Comparison of ENCODE assay signal across 16 cellular contexts in the genomic region with DNA sequence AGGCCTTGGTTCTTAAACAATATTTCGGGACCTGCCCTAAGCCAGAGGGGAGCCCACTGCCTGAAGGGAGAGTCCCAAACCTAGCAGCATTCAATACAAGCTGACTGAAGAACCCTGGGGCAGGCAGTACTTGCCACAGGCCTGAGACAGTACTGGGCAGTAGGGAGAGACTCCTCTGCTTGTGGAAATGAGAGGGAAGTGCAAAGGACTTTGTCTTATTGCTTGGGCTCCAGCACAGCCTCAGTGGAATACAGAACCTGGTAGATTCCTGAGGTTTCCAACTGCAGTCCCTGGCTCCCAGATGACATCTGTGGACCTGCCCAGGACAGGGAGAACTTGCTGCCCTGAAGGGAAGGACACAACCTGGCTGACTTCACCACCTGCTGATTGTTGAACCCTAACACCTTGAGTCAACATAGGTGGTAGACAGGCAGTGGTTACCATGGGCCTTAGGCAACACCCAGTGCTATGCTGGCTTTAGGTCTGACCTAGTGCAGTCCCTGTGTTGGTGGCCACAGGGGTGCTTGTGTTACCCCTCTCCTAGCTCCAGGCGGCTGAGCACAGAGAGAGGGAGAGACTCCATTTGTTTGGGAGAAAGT. TPM values are rescaled to one million over a fixed set of nuclear protein-coding genes. Genes with fewer than 3 reads are reported as not detected.
A peak's percentile ranks its signal among the peaks of the same experiment; 100 is the strongest.
DNase-seq lines count a peak whose midpoint lies in the region; ATAC-seq, FAIRE-seq and TF ChIP-seq lines count a peak whose summit lies in the region.
"Had no signal": no experiment of that assay in that cellular context is flagged by ENCODE, and none has a peak within 500 bp of the region (broad histone marks: within the 10 kb centered on the region; RNA-seq: fewer than 3 reads in every experiment).

No MANE protein-coding gene starts in this region.

- no peaks in the 10 kb centered on the region for H3K27me3 Mint-ChIP-seq in chondrocyte (ENCODE audit: low read depth)

- no peak for DNase-seq in A549 (ENCODE audit: low read depth in 1 of 2, low spot score in 1 of 2)
- DNase-seq in chondrocyte (ENCODE audit: low spot score): no peak
- DNase-seq in HuH-7 (ENCODE audit: low spot score): no peak
- no peak for DNase-seq in activated effector memory CD4-positive, alpha-beta T cell treated with Interleukin-2 at 50 U/mL for 16 hours
- no peak for DNase-seq in aorta
- no peak for DNase-seq in Right ventricle myocardium superior
- DNase-seq: activated gamma-delta T cell treated with Interleukin-2 at 50 U/mL for 16 hours; CD4-positive, alpha-beta T cell; NCI-H345; spleen; stimulated activated naive B cell treated with anti-CD40 and anti-IgM and Interleukin-4, amounts not matched to agents 10 μg/mL and 1 μg/mL and 100 μg/mL, for 72 hours had no signal

- no peaks in the 10 kb centered on the region for H3K27me3 ChIP-seq in HUES6 (ENCODE audit: control insufficient read depth, insufficient read depth, low read length)
- no peaks in the 10 kb centered on the region for H3K27me3 ChIP-seq in aorta (ENCODE audit: control insufficient read depth in 1 of 2, insufficient read depth in 2 of 2, low read length in 1 of 2)
- H3K27me3 ChIP-seq: esophagus muscularis mucosa, pancreas, spleen had no signal

- no peak for FAIRE-seq in A549 (lab: Jason Lieb, UNC)
- FAIRE-seq: pancreas had no signal

- peak overlapping the region; percentile 17 for H3K27ac Mint-ChIP-seq in chondrocyte (ENCODE audit: unreplicated experiment)
- H3K27ac Mint-ChIP-seq: CD4-positive, alpha-beta T cell; stimulated activated naive B cell treated with anti-CD40 and anti-IgM and Interleukin-4, amounts not matched to agents 10 μg/mL and 1 μg/mL and 100 μg/mL, for 72 hours had no signal

- H3K4me3 Mint-ChIP-seq in chondrocyte (ENCODE audit: unreplicated experiment): no peak overlapping the region
- H3K4me3 Mint-ChIP-seq: CD4-positive, alpha-beta T cell; stimulated activated naive B cell treated with anti-CD40 and anti-IgM and Interleukin-4, amounts not matched to agents 10 μg/mL and 1 μg/mL and 100 μg/mL, for 72 hours had no signal

- no peak for TF ChIP-seq POLR2A in A549 (IDR thresholded peaks at IDR 0.05; ENCODE audit: low read length)

- H3K4me1 ChIP-seq in A549 (peaks cover 14% of the 10 kb centered on the region), HUES6 (ENCODE audit: control insufficient read depth, insufficient read depth, low read length) (peaks cover 21% of the 10 kb centered on the region), mesodermal cell (ENCODE audit: control insufficient read depth, insufficient read depth, low read length, poor library complexity, severe bottlenecking) (peaks cover 14% of the 10 kb centered on the region), aorta (ENCODE audit: control insufficient read depth in 1 of 2, insufficient read depth in 2 of 2, low read length in 2 of 2) (no peaks in the 10 kb centered on the region)
- H3K4me1 ChIP-seq: pancreas had no signal

- peaks cover 9% of the 10 kb centered on the region; the same call in 1 of the 3 replicates for H3K9me3 ChIP-seq in A549
- no peaks in the 10 kb centered on the region for H3K9me3 ChIP-seq in HUES6 (ENCODE audit: control insufficient read depth, insufficient read depth, low read depth, low read length)
- H3K9me3 ChIP-seq in mesodermal cell (ENCODE audit: control insufficient read depth, low read length): no peaks in the 10 kb centered on the region
- peaks cover 1% of the 10 kb centered on the region for H3K9me3 ChIP-seq in aorta (ENCODE audit: control insufficient read depth, low read length)
- H3K9me3 ChIP-seq: esophagus muscularis mucosa, pancreas had no signal

- TF ChIP-seq CTCF in A549 (IDR thresholded peaks at IDR 0.05): no peak
- no peak for TF ChIP-seq CTCF in chondrocyte (IDR thresholded peaks at IDR 0.05)

- 100% methylated on average over 1 of the region's 2 CpGs for WGBS in A549 (ENCODE audit: missing lambda C conversion rate)
- WGBS in mesodermal cell (ENCODE audit: insufficient coverage in 2 of 2), 2 experiments: 58% methylated on average over 2 of the region's 2 CpGs; no CpG with 5 or more reads in 1 of the 2 experiments
- 69 to 74% methylated on average over 2 of the region's 2 CpGs for WGBS in aorta, 2 donors

- ATAC-seq in A549: peak; percentile 54 to 79
- ATAC-seq in aorta (ENCODE audit: low FRiP score): no peak
- ATAC-seq in Right ventricle myocardium superior (ENCODE audit: poor library complexity): no peak

- intact Hi-C loops in aorta (cut with DNase I): no loop called here
- intact Hi-C loops in Right ventricle myocardium superior (cut with DNase I): no loop called here

- H3K9me3 Mint-ChIP-seq in chondrocyte (ENCODE audit: low read depth): peaks cover 17% of the 10 kb centered on the region

- TF ChIP-seq RAD21 in A549 (conservative IDR thresholded peaks at IDR 0.05 in 1 of 2, IDR thresholded peaks at IDR 0.05 in 1 of 2): no peak

- H3K27ac ChIP-seq in A549 (peak overlapping the region; percentile 89 to 92), HUES6 (ENCODE audit: low read depth, low read length) (peak overlapping the region; percentile 81), mesodermal cell (ENCODE audit: low read depth, low read length, severe bottlenecking) (peak overlapping the region; percentile 30), aorta (ENCODE audit: low read depth in 1 of 2, low read length in 2 of 2) (no peak overlapping the region)
- H3K27ac ChIP-seq: esophagus muscularis mucosa, pancreas, spleen had no signal

- peak overlapping the region; percentile 34 for H3K4me2 ChIP-seq in A549

- TF ChIP-seq EP300 in A549 (IDR thresholded peaks at IDR 0.05): no peak

- CTCF ChIA-PET in A549 (lab: Yijun Ruan, JAX): interaction anchor here (1.2 to 1.3 kb wide), 2 partner anchors 10 to 33 kb away, joined by 3 read pairs; no protein-coding TSS in a partner anchor

- H3K4me1 Mint-ChIP-seq in chondrocyte (ENCODE audit: low read depth): peaks cover 8% of the 10 kb centered on the region

- peaks cover 2% of the 10 kb centered on the region for H3K36me3 Mint-ChIP-seq in chondrocyte (ENCODE audit: low read depth)

- no peak overlapping the region for H3K4me3 ChIP-seq in A549
- peak overlapping the region; percentile 3; the same call in 1 of the 2 replicates for H3K4me3 ChIP-seq in HUES6 (ENCODE audit: low read depth, low read length)
- no peak overlapping the region for H3K4me3 ChIP-seq in mesodermal cell (ENCODE audit: extremely low read depth, insufficient read depth, low read length, poor library complexity, severe bottlenecking)
- H3K4me3 ChIP-seq in aorta (ENCODE audit: low read length in 2 of 2): no peak overlapping the region
- H3K4me3 ChIP-seq: esophagus muscularis mucosa, pancreas, spleen had no signal

- H3K9ac ChIP-seq in HUES6 (ENCODE audit: low read length): peak overlapping the region; percentile 32

- H3K36me3 ChIP-seq in HUES6 (ENCODE audit: control insufficient read depth, insufficient read depth, low read length): no peaks in the 10 kb centered on the region
- no peaks in the 10 kb centered on the region for H3K36me3 ChIP-seq in mesodermal cell (ENCODE audit: control insufficient read depth, insufficient read depth, low read length)
- H3K36me3 ChIP-seq in aorta (ENCODE audit: control insufficient read depth in 1 of 2, insufficient read depth in 2 of 2, low read length in 1 of 2): no peaks in the 10 kb centered on the region
- H3K36me3 ChIP-seq: esophagus muscularis mucosa, pancreas, spleen had no signal

- POLR2A ChIA-PET in A549 (lab: Yijun Ruan, JAX): no interaction called here

TF ChIP-seq in A549, 52 proteins besides CTCF, POLR2A, EP300 and RAD21 (continues in another document):
- TF ChIP-seq CBX8 (IDR thresholded peaks at IDR 0.05): no peak
- TF ChIP-seq RNF2 (IDR thresholded peaks at IDR 0.05; ENCODE audit: borderline replicate concordance, low read depth): no peak
- no peak for TF ChIP-seq TP53 (CRISPR knock-in tag; IDR thresholded peaks at IDR 0.05)
- no peak for TF ChIP-seq USF2 (IDR thresholded peaks at IDR 0.05)
- no peak for TF ChIP-seq TFCP2L1 (CRISPR knock-in tag; IDR thresholded peaks at IDR 0.05)
- no peak for TF ChIP-seq HDAC2 (IDR thresholded peaks at IDR 0.05)
- no peak for TF ChIP-seq SMC3 (IDR thresholded peaks at IDR 0.05)
- TF ChIP-seq HOXA7 (CRISPR knock-in tag; IDR thresholded peaks at IDR 0.05): no peak
- TF ChIP-seq RARB (CRISPR knock-in tag; IDR thresholded peaks at IDR 0.05): no peak
- TF ChIP-seq MAZ (IDR thresholded peaks at IDR 0.05; ENCODE audit: borderline replicate concordance, low read depth, low read length): no peak
- no peak for TF ChIP-seq JUNB (IDR thresholded peaks at IDR 0.05)
- no peak for TF ChIP-seq RFX5 (IDR thresholded peaks at IDR 0.05)
- TF ChIP-seq HOXB5 (CRISPR knock-in tag; IDR thresholded peaks at IDR 0.05): no peak
- TF ChIP-seq KDM1A (IDR thresholded peaks at IDR 0.05; ENCODE audit: low read depth): no peak

RNA-seq across cellular contexts. Expression of gene ABCG2, which starts 20.3 kb away (rescaled TPM):
- polyA plus RNA-seq in A549 (2011; rRNA removed): 53.5 and 55.3 TPM in 2 replicates
- polyA plus RNA-seq in A549 (2012; cell fraction: cytosol; rRNA removed): 16.9 and 20.2 TPM in 2 replicates
- 14.1 and 19.5 TPM in 2 replicates for polyA plus RNA-seq in A549 (2012; cell fraction: nucleus; rRNA removed)
- 27.9 to 29.0 TPM (median 28.1 TPM) in 3 replicates for polyA plus RNA-seq in A549 (2017; fragmentation: RNase III; extraction: RNeasy Plus Mini Kit Qiagen cat#74134 plus additional on column Dnase treatment)
- 32.6 and 34.2 TPM in 2 replicates for polyA minus RNA-seq in A549 (2011; rRNA and poly(A)+ RNA removed)
- total RNA-seq in chondrocyte: 0.08 to 0.40 TPM (median 0.24 TPM) in 3 replicates
- 4.0 TPM for polyA plus RNA-seq in mesodermal cell (2013, experiment 1 of 2)
- 5.5 TPM for polyA plus RNA-seq in mesodermal cell (2013, experiment 2 of 2)
- total RNA-seq in aorta: 1 to 10 TPM; 3.5 to 3.7 TPM
- polyA plus RNA-seq in aorta: 1 to 10 TPM in 1 of 2 donors, under 1 TPM in 1; 0.67 to 2.8 TPM
- 0.75 TPM for total RNA-seq in Right ventricle myocardium superior
- total RNA-seq: A673; CD4-positive, alpha-beta T cell had no signal

Comparison
In these comparisons a context has a peak if more than half of its experiments do, and no peak if none do; other contexts are left out.
1. ATAC-seq: peak in A549 (2 of 2); none in aorta (single experiment) and Right ventricle myocardium superior (single experiment).
2. H3K27ac ChIP-seq: peak in A549 (2 of 2), HUES6 (single experiment) and mesodermal cell (single experiment); none in aorta (0 of 2).